In the genomic region with DNA sequence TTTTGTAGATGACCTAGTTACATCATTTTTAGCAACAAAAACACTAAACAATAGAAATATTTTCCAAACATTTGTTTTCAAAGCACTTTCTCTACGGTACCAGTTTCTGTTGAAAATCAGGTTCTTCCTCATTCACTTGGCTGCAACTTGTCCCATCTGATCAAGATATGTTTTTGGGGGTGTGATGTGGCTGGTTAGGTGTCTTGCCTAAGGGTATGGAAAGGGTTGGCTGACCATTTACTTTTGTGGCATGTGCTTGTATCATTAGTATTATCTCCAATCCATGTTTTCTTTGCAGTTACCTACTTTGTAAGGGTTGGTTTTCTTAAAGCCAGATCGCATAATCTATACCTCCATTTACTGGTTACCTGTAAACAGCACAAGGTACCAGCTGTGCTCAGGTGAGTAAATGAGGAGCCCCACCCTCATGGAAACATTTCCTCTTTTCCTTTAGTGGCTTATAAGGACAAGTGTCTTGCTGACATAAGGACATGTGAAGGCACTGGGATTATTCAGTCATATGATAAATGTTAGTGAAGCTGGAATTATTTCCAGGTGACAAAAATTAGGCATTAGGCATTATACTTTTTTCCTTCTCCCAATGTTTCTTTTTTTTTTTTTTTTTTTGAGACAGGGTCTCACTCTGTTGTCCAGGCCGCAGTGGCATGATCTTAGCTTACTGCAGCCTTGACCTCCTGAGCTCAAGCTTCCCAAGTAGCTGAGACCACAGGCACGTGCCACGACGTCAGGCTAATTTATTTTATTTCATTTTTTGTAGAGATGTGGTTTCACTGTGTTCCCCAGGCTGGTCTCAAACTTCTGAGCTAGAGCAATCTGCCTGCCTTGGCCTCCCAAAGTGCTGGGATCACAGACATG, we compare ENCODE assay signal across 20 cellular contexts.
"Had no signal": no experiment of that assay in that cellular context is flagged by ENCODE, and none has a peak within 500 bp of the region (broad histone marks: within the 10 kb centered on the region; RNA-seq: fewer than 3 reads in every experiment).

No MANE protein-coding gene starts in this region.

- DNase-seq: activated CD4-positive, alpha-beta T cell treated with anti-CD3 and anti-CD28 coated beads for 4 hours; activated CD8-positive, alpha-beta T cell treated with anti-CD3 and anti-CD28 coated beads, Interleukin-2, amount 10 ng/mL, durations not matched to agents 7 days and 5 days; activated naive CD4-positive, alpha-beta T cell treated with Interleukin-2 at 50 U/mL for 16 hours; activated T-cell treated with anti-CD3 and anti-CD28 coated beads, Interleukin-2, amount 50 U/mL, for 24 hours; dorsolateral prefrontal cortex; mesenchymal stem cell; naive thymus-derived CD4-positive, alpha-beta T cell; psoas muscle; stimulated activated CD4-positive, alpha-beta T cell treated with anti-CD3 and anti-CD28 coated beads, Interleukin-15, amount 100 ng/mL, for 24 hours; stimulated activated CD4-positive, alpha-beta T cell treated with anti-CD3 and anti-CD28 coated beads, Interleukin-2, amount 100 ng/mL, for 48 hours; T-cell had no signal

- H3K27me3 ChIP-seq: ascending aorta, dorsolateral prefrontal cortex, neural progenitor cell had no signal

- ATAC-seq: activated CD8-positive, alpha-beta T cell treated with anti-CD3 and anti-CD28 coated beads, Interleukin-2, amount 10 ng/mL, durations not matched to agents 7 days and 5 days; naive thymus-derived CD4-positive, alpha-beta T cell; psoas muscle; right cardiac atrium; T-cell had no signal

- H3K4me3 ChIP-seq: ascending aorta, dorsolateral prefrontal cortex, neural progenitor cell, psoas muscle, skin epidermis, tibial nerve had no signal

- H3K4me2 ChIP-seq: neural progenitor cell had no signal

- H3K9me3 Mint-ChIP-seq: activated T-cell treated with anti-CD3 and anti-CD28 coated beads, Interleukin-2, amount 50 U/mL, for 24 hours; activated T-helper 2 cell treated with anti-CD3 and anti-CD28 coated beads, Interferon-gamma antibody, Interleukin-2, Interleukin-4, amounts not matched to agents 10 μg/mL and 5 μg/mL and 100 μg/mL, durations not matched to agents 14 hours and 24 hours and 36 hours; naive thymus-derived CD4-positive, alpha-beta T cell; neural progenitor cell; stimulated activated naive CD8-positive, alpha-beta T cell treated with anti-CD3 and anti-CD28 coated beads, Interleukin-15, Interleukin-2, amounts not matched to agents 100 ng/mL and 50 ng/mL, for 24 hours; T-cell had no signal

- H3K27ac Mint-ChIP-seq: activated CD8-positive, alpha-beta T cell treated with anti-CD3 and anti-CD28 coated beads, Interleukin-2, amount 10 ng/mL, durations not matched to agents 7 days and 5 days; activated T-cell treated with anti-CD3 and anti-CD28 coated beads, Interleukin-2, amount 50 U/mL, for 24 hours; activated T-helper 2 cell treated with anti-CD3 and anti-CD28 coated beads, Interferon-gamma antibody, Interleukin-2, Interleukin-4, amounts not matched to agents 10 μg/mL and 5 μg/mL and 100 μg/mL, durations not matched to agents 14 hours and 24 hours and 36 hours; neural progenitor cell; stimulated activated naive CD8-positive, alpha-beta T cell treated with anti-CD3 and anti-CD28 coated beads, Interleukin-15, Interleukin-2, amounts not matched to agents 100 ng/mL and 50 ng/mL, for 24 hours; T-cell had no signal

- FAIRE-seq: bronchial epithelial cell had no signal

- H3K9me3 ChIP-seq: ascending aorta, psoas muscle, tibial nerve had no signal

- H3K9ac ChIP-seq: neural progenitor cell had no signal

- H3K27me3 Mint-ChIP-seq: activated T-cell treated with anti-CD3 and anti-CD28 coated beads, Interleukin-2, amount 50 U/mL, for 24 hours; naive thymus-derived CD4-positive, alpha-beta T cell; stimulated activated naive CD8-positive, alpha-beta T cell treated with anti-CD3 and anti-CD28 coated beads, Interleukin-15, Interleukin-2, amounts not matched to agents 100 ng/mL and 50 ng/mL, for 24 hours; T-cell had no signal

- H2AFZ ChIP-seq: neural progenitor cell had no signal

- H3K4me3 Mint-ChIP-seq: activated CD8-positive, alpha-beta T cell treated with anti-CD3 and anti-CD28 coated beads, Interleukin-2, amount 10 ng/mL, durations not matched to agents 7 days and 5 days; activated T-cell treated with anti-CD3 and anti-CD28 coated beads, Interleukin-2, amount 50 U/mL, for 24 hours; naive thymus-derived CD4-positive, alpha-beta T cell; neural progenitor cell; stimulated activated naive CD8-positive, alpha-beta T cell treated with anti-CD3 and anti-CD28 coated beads, Interleukin-15, Interleukin-2, amounts not matched to agents 100 ng/mL and 50 ng/mL, for 24 hours; T-cell had no signal

- H3K27ac ChIP-seq: ascending aorta, dorsolateral prefrontal cortex, epithelial cell of prostate, neural progenitor cell, psoas muscle, skin epidermis, tibial nerve had no signal

- H3K36me3 ChIP-seq: ascending aorta, neural progenitor cell, tibial nerve had no signal
